In genomic region chr20:41622584-41622983, GRCh38 we compare ENCODE assay signal across 22 cellular contexts. TPM values are rescaled to one million over a fixed set of nuclear protein-coding genes. Genes with fewer than 3 reads are reported as not detected.
A peak's percentile ranks its signal among the peaks of the same experiment; 100 is the strongest.
DNase-seq lines count a peak whose midpoint lies in the region; ATAC-seq, FAIRE-seq and TF ChIP-seq lines count a peak whose summit lies in the region.
"Had no signal": no experiment of that assay in that cellular context is flagged by ENCODE, and none has a peak within 500 bp of the region (broad histone marks: within the 10 kb centered on the region; RNA-seq: fewer than 3 reads in every experiment).

No MANE protein-coding gene starts in this region.

- H3K4me1 Mint-ChIP-seq in endothelial cell (ENCODE audit: unreplicated experiment): peaks cover 3% of the 10 kb centered on the region

- H3K4me2 ChIP-seq in HepG2 (ENCODE audit: low read depth, low read length) (no peak overlapping the region), K562 (ENCODE audit: insufficient read depth, low read length) (no peak overlapping the region)
- H3K4me2 ChIP-seq: A549 had no signal

- peaks cover under 1% of the 10 kb centered on the region for H3K79me2 ChIP-seq in HepG2 (ENCODE audit: insufficient read depth, low read length)
- peaks cover 1% of the 10 kb centered on the region for H3K79me2 ChIP-seq in K562 (ENCODE audit: control insufficient read depth, insufficient read depth, low read length)

- H3K9me3 ChIP-seq in HepG2 (ENCODE audit: low read length) (no peaks in the 10 kb centered on the region), right lobe of liver (no peaks in the 10 kb centered on the region), K562 (replicated peaks; ENCODE audit: control insufficient read depth, insufficient read depth, low read depth, low read length) (no peaks in the 10 kb centered on the region)
- H3K9me3 ChIP-seq: A549, Caco-2 had no signal

- TF ChIP-seq CTCF in HepG2 (CRISPR knock-in tag; IDR thresholded peaks at IDR 0.05) (no peak), right lobe of liver (IDR thresholded peaks at IDR 0.05) (no peak), K562 (IDR thresholded peaks at IDR 0.05 in 2 of 3, conservative IDR thresholded peaks at IDR 0.05 in 1 of 3; ENCODE audit: insufficient read depth in 2 of 3, low read depth in 1 of 3, low read length in 3 of 3) (no peak), endothelial cell (IDR thresholded peaks at IDR 0.05; ENCODE audit: unreplicated experiment) (no peak)

- H4K20me1 ChIP-seq in HepG2 (ENCODE audit: insufficient read depth, low read length) (no peaks in the 10 kb centered on the region), K562 (replicated peaks; ENCODE audit: control insufficient read depth, insufficient read depth, low read length) (no peaks in the 10 kb centered on the region)

- H2AFZ ChIP-seq in HepG2 (ENCODE audit: low read length) (no peak overlapping the region), K562 (ENCODE audit: low read depth, low read length) (0 out of 2 replicates have a peak overlapping the region, but pooled peaks have one; percentile 38)

- TF ChIP-seq RAD21 in HepG2 (CRISPR knock-in tag; IDR thresholded peaks at IDR 0.05) (no peak), K562 (CRISPR knock-in tag; conservative IDR thresholded peaks at IDR 0.05 in 1 of 2, IDR thresholded peaks at IDR 0.05 in 1 of 2) (no peak)

- H3K27me3 ChIP-seq in HepG2 (ENCODE audit: control insufficient read depth in 1 of 2, insufficient read depth in 2 of 2, low read length in 2 of 2) (no peaks in the 10 kb centered on the region; a peak in 1 of 5 replicates), right lobe of liver (no peaks in the 10 kb centered on the region), K562 (ENCODE audit: control insufficient read depth in 2 of 2, insufficient read depth in 2 of 2, low read length in 2 of 2) (no peaks in the 10 kb centered on the region; a peak in 1 of 5 replicates)
- H3K27me3 ChIP-seq: BLaER1 treated with 17β-estradiol and CSF1 and Interleukin-3, amounts not matched to agents 10 nM and 100 nM had no signal

- POLR2A ChIA-PET in HepG2 (lab: Yijun Ruan, JAX) (no interaction called here), K562 (lab: Yijun Ruan, JAX) (no interaction called here)

- H3K9ac ChIP-seq in HepG2 (ENCODE audit: insufficient read depth, low read depth, low read length) (no peak overlapping the region), K562 (ENCODE audit: insufficient read depth in 1 of 2, low read depth in 2 of 2, low read length in 2 of 2) (no peak overlapping the region)

- peaks cover 9% of the 10 kb centered on the region for H3K4me1 ChIP-seq in HepG2 (ENCODE audit: insufficient read depth, low read length)
- no peaks in the 10 kb centered on the region for H3K4me1 ChIP-seq in right lobe of liver
- H3K4me1 ChIP-seq in K562 (replicated peaks in 1 of 2; ENCODE audit: control insufficient read depth in 2 of 2, insufficient read depth in 2 of 2, low read length in 2 of 2): peaks cover 5 to 9% of the 10 kb centered on the region in 2 experiments; a peak in 4 of 5 replicates
- H3K4me1 ChIP-seq: A549 had no signal

- BruUV-seq in HepG2 (replicated peaks; lab: Mats Ljungman, UMichigan): no TSS peak
- no TSS peak for BruUV-seq in K562 (replicated peaks; lab: Mats Ljungman, UMichigan)

- no peak for TF ChIP-seq EP300 in HepG2 (IDR thresholded peaks at IDR 0.05; ENCODE audit: low read depth in 2 of 2, low read length in 2 of 2)
- TF ChIP-seq EP300 in HepG2 (CRISPR knock-in tag; IDR thresholded peaks at IDR 0.05; ENCODE audit: borderline replicate concordance): no peak
- no peak for TF ChIP-seq EP300 in K562 (IDR thresholded peaks at IDR 0.05; ENCODE audit: low read length)

- no peak overlapping the region for H3K27ac ChIP-seq in HepG2 (ENCODE audit: extremely low read length, insufficient read depth, low read length)
- no peak overlapping the region for H3K27ac ChIP-seq in right lobe of liver
- no peak overlapping the region for H3K27ac ChIP-seq in K562 (ENCODE audit: extremely low read depth, low read depth, low read length)
- H3K27ac ChIP-seq: 22Rv1, A549, C4-2B had no signal

- H3K36me3 ChIP-seq in HepG2 (replicated peaks in 1 of 2; ENCODE audit: control insufficient read depth in 1 of 2, insufficient read depth in 2 of 2, low read length in 2 of 2) (no peaks in the 10 kb centered on the region), right lobe of liver (no peaks in the 10 kb centered on the region), K562 (ENCODE audit: control insufficient read depth, insufficient read depth, low read length) (no peaks in the 10 kb centered on the region)
- H3K36me3 ChIP-seq: BLaER1 treated with 17β-estradiol and CSF1 and Interleukin-3, amounts not matched to agents 10 nM and 100 nM had no signal

- H3K9me3 Mint-ChIP-seq in endothelial cell (ENCODE audit: unreplicated experiment): no peaks in the 10 kb centered on the region
- H3K9me3 Mint-ChIP-seq: CD4-positive, alpha-beta T cell; CD8-positive, alpha-beta T cell had no signal

- H3K36me3 Mint-ChIP-seq in endothelial cell (ENCODE audit: low read depth, unreplicated experiment): no peaks in the 10 kb centered on the region

- no peak overlapping the region for H3K4me3 Mint-ChIP-seq in endothelial cell (ENCODE audit: unreplicated experiment)
- H3K4me3 Mint-ChIP-seq: B cell; CD4-positive, alpha-beta T cell; CD8-positive, alpha-beta T cell had no signal

- no peak overlapping the region for H3K27ac Mint-ChIP-seq in endothelial cell (ENCODE audit: unreplicated experiment)
- H3K27ac Mint-ChIP-seq: B cell; CD4-positive, alpha-beta T cell; CD8-positive, alpha-beta T cell had no signal

- ATAC-seq in HepG2 (no peak), right lobe of liver (no peak), K562 (no peak), GM18511 (IDR thresholded peaks at IDR 0.05; ENCODE audit: unreplicated experiment) (no peak)
- ATAC-seq: A549; CD8-positive, alpha-beta T cell had no signal

- no peaks in the 10 kb centered on the region for H3K27me3 Mint-ChIP-seq in endothelial cell (ENCODE audit: unreplicated experiment)
- H3K27me3 Mint-ChIP-seq: B cell; CD4-positive, alpha-beta T cell had no signal

- in situ Hi-C loops in HepG2 (cut with HindIII; ENCODE audit: extremely low pct_ligation_motif_present, low pct_unique_long_range_greater_than_20kb) (no loop called here), K562 (cut with MboI) (no loop called here)

- no peak for TF ChIP-seq POLR2A in HepG2 (IDR thresholded peaks at IDR 0.05; ENCODE audit: insufficient read depth in 1 of 2, low read depth in 2 of 2, low read length in 2 of 2)
- no peak for TF ChIP-seq POLR2A in right lobe of liver (IDR thresholded peaks at IDR 0.05)
- no peak for TF ChIP-seq POLR2A in K562 (conservative IDR thresholded peaks at IDR 0.05)

- FAIRE-seq in HepG2 (lab: Jason Lieb, UNC) (no peak), K562 (lab: Jason Lieb, UNC) (no peak)
- FAIRE-seq: A549, D721Med, G401.6, GM12891, GM18507, GM19239 had no signal

- DNase-seq in HepG2 (ENCODE audit: low spot score) (no peak), right lobe of liver (no peak), K562 (ENCODE audit: extremely low read depth in 1 of 4, low spot score in 3 of 4) (no peak), endothelial cell (ENCODE audit: low spot score) (no peak)
- DNase-seq: AML-193; Caco-2; Calu3; CD4-positive, alpha-beta T cell; CD8-positive, alpha-beta T cell; DMS79 treated with DMSO at 0.1 percent for 48 hours; GF-D8 had no signal

- CTCF ChIA-PET in HepG2 (lab: Yijun Ruan, JAX; ENCODE audit: low intra/inter-chr PET ratio, low total read pairs) (no interaction called here), K562 (lab: Yijun Ruan, JAX; ENCODE audit: low intra/inter-chr PET ratio) (no interaction called here)

- H3K9me1 ChIP-seq in K562 (ENCODE audit: control insufficient read depth, insufficient read depth, low read length): no peaks in the 10 kb centered on the region

- intact Hi-C loops in HepG2 (cut with micrococcal nuclease; ENCODE audit: unreplicated experiment) (no loop called here), right lobe of liver (cut with DNase I) (no loop called here), K562 (cut with micrococcal nuclease) (no loop called here)

- no peak overlapping the region for H3K4me3 ChIP-seq in HepG2 (replicated peaks in 1 of 3; ENCODE audit: insufficient read depth in 1 of 3, low read depth in 2 of 3, low read length in 3 of 3)
- no peak overlapping the region for H3K4me3 ChIP-seq in right lobe of liver
- H3K4me3 ChIP-seq in K562: no peak overlapping the region
- H3K4me3 ChIP-seq: A549; BLaER1 treated with 17β-estradiol and CSF1 and Interleukin-3, amounts not matched to agents 10 nM and 100 nM had no signal

RNA-seq across cellular contexts. Expression of gene CHD6, which starts 4.4 kb away (rescaled TPM):
- total RNA-seq in HepG2 (2016; rRNA removed; fragmentation: Illumina TruSeq; extraction: Trizol): 33.9 and 52.0 TPM in 2 replicates
- 383 and 424 TPM in 2 replicates for total RNA-seq in HepG2 (2016; cell fraction: cytosol; rRNA removed; fragmentation: Illumina TruSeq; extraction: Trizol; ENCODE audit: low read depth)
- 30.5 and 56.1 TPM in 2 replicates for total RNA-seq in HepG2 (2016; cell fraction: insoluble cytoplasmic fraction; rRNA removed; fragmentation: Illumina TruSeq; extraction: Trizol)
- 103 and 120 TPM in 2 replicates for total RNA-seq in HepG2 (2016; cell fraction: membrane; rRNA removed; fragmentation: Illumina TruSeq; extraction: Trizol)
- 105 and 132 TPM in 2 replicates for total RNA-seq in HepG2 (2016; cell fraction: nucleus; rRNA removed; fragmentation: Illumina TruSeq; extraction: Trizol)
- 14.0 and 14.4 TPM in 2 replicates for polyA plus RNA-seq in HepG2 (2011; rRNA removed)
- 6.8 and 8.2 TPM in 2 replicates for polyA plus RNA-seq in HepG2 (2011; cell fraction: cytosol; rRNA removed)
- 66.8 and 70.6 TPM in 2 replicates for polyA plus RNA-seq in HepG2 (2011; cell fraction: nucleus; rRNA removed)
- polyA plus RNA-seq in HepG2 (2012): 21.8 and 27.4 TPM in 2 replicates
- polyA plus RNA-seq in HepG2 (2016; cell fraction: cytosol; fragmentation: Illumina TruSeq; extraction: Trizol; ENCODE audit: low read depth): 0.45 and 0.47 TPM in 2 replicates
- polyA plus RNA-seq in HepG2 (2016; cell fraction: insoluble cytoplasmic fraction; fragmentation: Illumina TruSeq; extraction: Trizol; ENCODE audit: low read depth): 8.5 and 8.8 TPM in 2 replicates
- 0.95 and 1.2 TPM in 2 replicates for polyA plus RNA-seq in HepG2 (2016; cell fraction: membrane; fragmentation: Illumina TruSeq; extraction: Trizol; ENCODE audit: low read depth)
- 53.6 and 57.4 TPM in 2 replicates for polyA plus RNA-seq in HepG2 (2016; cell fraction: nucleus; fragmentation: Illumina TruSeq; extraction: Trizol; ENCODE audit: insufficient read depth, low read depth)
- 24.1 and 40.6 TPM in 2 replicates for polyA minus RNA-seq in HepG2 (2011; rRNA and poly(A)+ RNA removed; ENCODE audit: low replicate concordance)
- 16.1 and 19.3 TPM in 2 replicates for polyA minus RNA-seq in HepG2 (2011; cell fraction: cytosol; rRNA and poly(A)+ RNA removed)
- 257 and 299 TPM in 2 replicates for polyA minus RNA-seq in HepG2 (2011; cell fraction: nucleus; rRNA and poly(A)+ RNA removed)
- 10 to 100 TPM in 5 of 6 experiments, 1 to 10 TPM in 1; 9.3 to 24.1 (median 16.6) TPM for total RNA-seq in right lobe of liver
- 59.5 and 192 TPM in 2 replicates for total RNA-seq in K562 (2011; cell fraction: chromatin; rRNA removed; ENCODE audit: low replicate concordance)
- total RNA-seq in K562 (2011; cell fraction: nucleolus; rRNA removed): 37.7 and 41.8 TPM in 2 replicates
- total RNA-seq in K562 (2011; cell fraction: nucleoplasm; rRNA removed): 62.7 and 85.0 TPM in 2 replicates
- total RNA-seq in K562 (2014; rRNA removed): 12.8 and 13.3 TPM in 2 replicates
- total RNA-seq in K562 (2014; rRNA removed; fragmentation: Illumina TruSeq; extraction: Trizol): 24.2 and 31.3 TPM in 2 replicates
- 18.9 and 21.6 TPM in 2 replicates for total RNA-seq in K562 (2015; rRNA removed; fragmentation: Illumina TruSeq; extraction: Trizol)
- 19.8 and 22.5 TPM in 2 replicates for total RNA-seq in K562 (2021)
- polyA plus RNA-seq in K562 (2011; rRNA removed): 15.0 and 16.4 TPM in 2 replicates
- polyA plus RNA-seq in K562 (2011; cell fraction: cytosol; rRNA removed): 4.9 and 9.2 TPM in 2 replicates
- polyA plus RNA-seq in K562 (2011; cell fraction: nucleus; rRNA removed): 81.7 and 82.2 TPM in 2 replicates
- 7.4 and 11.0 TPM in 2 replicates for polyA plus RNA-seq in K562 (2012)
- polyA plus RNA-seq in K562 (2014; fragmentation: Illumina TruSeq; extraction: Trizol): 10.8 and 11.4 TPM in 2 replicates
- polyA plus RNA-seq in K562 (2014; fragmentation: Nextera tagmentation; extraction: Ambion mirVana): 10 to 100 TPM in 1 of 2 experiments, 1 to 10 TPM in 1; 3.9 to 10.9 TPM
- polyA plus RNA-seq in K562 (2014; rRNA removed): 8.5 and 9.0 TPM in 2 replicates
- 61.9 and 104 TPM in 2 replicates for polyA minus RNA-seq in K562 (2011; rRNA and poly(A)+ RNA removed)
- polyA minus RNA-seq in K562 (2011; cell fraction: cytosol; rRNA and poly(A)+ RNA removed): 13.1 and 16.2 TPM in 2 replicates
- polyA minus RNA-seq in K562 (2011; cell fraction: nucleus; rRNA and poly(A)+ RNA removed): 78.5 and 164 TPM in 2 replicates
- total RNA-seq in endothelial cell (ENCODE audit: unreplicated experiment): 71.8 TPM
